18 cellular contexts compared by ENCODE assay signal in genomic region chr3:107861422-107861821, GRCh38.
A peak's percentile ranks its signal among the peaks of the same experiment; 100 is the strongest.
DNase-seq lines count a peak whose midpoint lies in the region; ATAC-seq, FAIRE-seq and TF ChIP-seq lines count a peak whose summit lies in the region.
"Had no signal": no experiment of that assay in that cellular context is flagged by ENCODE, and none has a peak within 500 bp of the region (broad histone marks: within the 10 kb centered on the region; RNA-seq: fewer than 3 reads in every experiment).

No MANE protein-coding gene starts in this region.

- H4K20me1 ChIP-seq in HepG2 (ENCODE audit: insufficient read depth, low read length) = no peaks in the 10 kb centered on the region
- no peaks in the 10 kb centered on the region for H4K20me1 ChIP-seq in OCI-LY3 (ENCODE audit: insufficient read depth, low read length)
- H4K20me1 ChIP-seq: BLaER1 treated with 17β-estradiol and CSF1 and Interleukin-3, amounts not matched to agents 10 nM and 100 nM had no signal

- H3K4me3 ChIP-seq in right lobe of liver = no peak overlapping the region
- H3K4me3 ChIP-seq in HepG2 (replicated peaks in 1 of 3; ENCODE audit: insufficient read depth in 1 of 3, low read depth in 2 of 3, low read length in 3 of 3) = no peak overlapping the region
- H3K4me3 ChIP-seq in OCI-LY3 (ENCODE audit: low read length) = peak overlapping the region; percentile 20; the same call in 1 of the 2 replicates
- H3K4me3 ChIP-seq: A549; BLaER1 treated with 17β-estradiol and CSF1 and Interleukin-3, amounts not matched to agents 10 nM and 100 nM had no signal

- H3K4me1 ChIP-seq in right lobe of liver = no peaks in the 10 kb centered on the region
- peaks cover 7% of the 10 kb centered on the region; the same call in 1 of the 2 replicates for H3K4me1 ChIP-seq in HepG2 (ENCODE audit: insufficient read depth, low read length)
- peaks cover 14% of the 10 kb centered on the region for H3K4me1 ChIP-seq in OCI-LY3 (ENCODE audit: low read length)
- H3K4me1 ChIP-seq: A549 had no signal

- no peak for FAIRE-seq in HepG2 (lab: Jason Lieb, UNC)
- FAIRE-seq: A549, H1 had no signal

- H3K4me3 Mint-ChIP-seq in memory B cell = no peak overlapping the region
- no peak overlapping the region for H3K4me3 Mint-ChIP-seq in chondrocyte (ENCODE audit: unreplicated experiment)
- H3K4me3 Mint-ChIP-seq: CD8-positive, alpha-beta T cell had no signal

- H3K9ac ChIP-seq in HepG2 (ENCODE audit: insufficient read depth, low read depth, low read length) (no peak overlapping the region), OCI-LY3 (ENCODE audit: low read length) (no peak overlapping the region)
- H3K9ac ChIP-seq: BLaER1 treated with 17β-estradiol and CSF1 and Interleukin-3, amounts not matched to agents 10 nM and 100 nM; KMS-11 had no signal

- POLR2A ChIA-PET in HepG2 (lab: Yijun Ruan, JAX) = no interaction called here

- peaks cover 8% of the 10 kb centered on the region for H3K4me1 Mint-ChIP-seq in memory B cell
- H3K4me1 Mint-ChIP-seq in chondrocyte (ENCODE audit: low read depth) = no peaks in the 10 kb centered on the region

- H3K27me3 ChIP-seq in right lobe of liver (no peaks in the 10 kb centered on the region), HepG2 (ENCODE audit: control insufficient read depth in 1 of 2, insufficient read depth in 2 of 2, low read length in 2 of 2) (no peaks in the 10 kb centered on the region), OCI-LY3 (ENCODE audit: low read depth, low read length) (peaks cover 5% of the 10 kb centered on the region)
- H3K27me3 ChIP-seq: BLaER1 treated with 17β-estradiol and CSF1 and Interleukin-3, amounts not matched to agents 10 nM and 100 nM had no signal

- H3K36me3 Mint-ChIP-seq in memory B cell (no peaks in the 10 kb centered on the region), chondrocyte (ENCODE audit: low read depth) (no peaks in the 10 kb centered on the region)
- H3K36me3 Mint-ChIP-seq: CD8-positive, alpha-beta T cell had no signal

- no peak for TF ChIP-seq POLR2A in right lobe of liver (IDR thresholded peaks at IDR 0.05)
- no peak for TF ChIP-seq POLR2A in HepG2 (IDR thresholded peaks at IDR 0.05; ENCODE audit: insufficient read depth in 1 of 2, low read depth in 2 of 2, low read length in 2 of 2)

- no peak overlapping the region for H3K4me2 ChIP-seq in HepG2 (ENCODE audit: low read depth, low read length)
- H3K4me2 ChIP-seq in OCI-LY3 (ENCODE audit: low read length) = peak overlapping the region; percentile 50
- H3K4me2 ChIP-seq: A549, KMS-11 had no signal

- H3K9me3 Mint-ChIP-seq in memory B cell (no peaks in the 10 kb centered on the region), chondrocyte (ENCODE audit: low read depth) (no peaks in the 10 kb centered on the region)
- H3K9me3 Mint-ChIP-seq: CD8-positive, alpha-beta T cell had no signal

- H3K9me3 ChIP-seq in right lobe of liver = no peaks in the 10 kb centered on the region
- H3K9me3 ChIP-seq in HepG2 (ENCODE audit: low read length) = no peaks in the 10 kb centered on the region
- H3K9me3 ChIP-seq in OCI-LY3 (ENCODE audit: insufficient read depth, low read length) = no peaks in the 10 kb centered on the region
- H3K9me3 ChIP-seq: A549; BLaER1 treated with 17β-estradiol and CSF1 and Interleukin-3, amounts not matched to agents 10 nM and 100 nM had no signal

- H2AFZ ChIP-seq in HepG2 (ENCODE audit: low read length) (no peak overlapping the region), OCI-LY3 (ENCODE audit: low read depth, low read length) (peak overlapping the region; percentile 64; the same call in 1 of the 2 replicates)

- TF ChIP-seq RAD21 in HepG2 (CRISPR knock-in tag; IDR thresholded peaks at IDR 0.05) = no peak

- CTCF ChIA-PET in HepG2 (lab: Yijun Ruan, JAX; ENCODE audit: low intra/inter-chr PET ratio, low total read pairs) = no interaction called here

- no peaks in the 10 kb centered on the region for H3K79me2 ChIP-seq in HepG2 (ENCODE audit: insufficient read depth, low read length)
- H3K79me2 ChIP-seq in OCI-LY3 (ENCODE audit: low read length) = no peaks in the 10 kb centered on the region

- 40% methylated on average over 2 of the region's 2 CpGs for WGBS in right lobe of liver (ENCODE audit: insufficient coverage, low coverage, low lambda C conversion rate, missing lambda C conversion rate)
- WGBS in HepG2 (ENCODE audit: low lambda C conversion rate) = 2% methylated on average over 2 of the region's 2 CpGs

- in situ Hi-C loops in HepG2 (cut with HindIII; ENCODE audit: extremely low pct_ligation_motif_present, low pct_unique_long_range_greater_than_20kb) = no loop called here

- peak overlapping the region; percentile 43 for H3K27ac Mint-ChIP-seq in memory B cell
- no peak overlapping the region for H3K27ac Mint-ChIP-seq in chondrocyte (ENCODE audit: unreplicated experiment)
- H3K27ac Mint-ChIP-seq: CD8-positive, alpha-beta T cell had no signal

- H3K27ac ChIP-seq in right lobe of liver (no peak overlapping the region), HepG2 (ENCODE audit: extremely low read length, insufficient read depth, low read length) (no peak overlapping the region), OCI-LY3 (ENCODE audit: low read length) (no peak overlapping the region), caudate nucleus (ENCODE audit: low read depth, low read length) (no peak overlapping the region)
- H3K27ac ChIP-seq: A549; BLaER1 treated with 17β-estradiol and CSF1 and Interleukin-3, amounts not matched to agents 10 nM and 100 nM; KMS-11 had no signal

- DNase-seq in right lobe of liver (no peak), HepG2 (ENCODE audit: low spot score) (no peak), memory B cell (ENCODE audit: low spot score in 2 of 2) (no peak), chondrocyte (ENCODE audit: low spot score) (no peak), caudate nucleus (lab: John Stamatoyannopoulos, UW) (no peak), Kasumi-1 (lab: John Stamatoyannopoulos, UW) (no peak)
- DNase-seq: CD8-positive, alpha-beta T cell; NCI-H1092 treated with DMSO at 0.1 percent for 48 hours; NCI-H2029 treated with DMSO at 0.1 percent for 48 hours; NCI-H2227 treated with DMSO at 0.1 percent for 48 hours; NCI-H524; NCI-H82 had no signal

- intact Hi-C loops in right lobe of liver (cut with DNase I) = no loop called here
- intact Hi-C loops in HepG2 (cut with micrococcal nuclease; ENCODE audit: unreplicated experiment) = no loop called here

- TF ChIP-seq CTCF in right lobe of liver (IDR thresholded peaks at IDR 0.05) = no peak
- no peak for TF ChIP-seq CTCF in HepG2 (CRISPR knock-in tag; IDR thresholded peaks at IDR 0.05)
- no peak for TF ChIP-seq CTCF in OCI-LY3 (IDR thresholded peaks at IDR 0.05; ENCODE audit: low read depth, low read length)
- no peak for TF ChIP-seq CTCF in chondrocyte (IDR thresholded peaks at IDR 0.05)

- H3K27me3 Mint-ChIP-seq in memory B cell (no peaks in the 10 kb centered on the region), chondrocyte (ENCODE audit: low read depth) (no peaks in the 10 kb centered on the region)

- no TSS peak for BruUV-seq in HepG2 (replicated peaks; lab: Mats Ljungman, UMichigan)

- TF ChIP-seq EP300 in HepG2 (IDR thresholded peaks at IDR 0.05; ENCODE audit: low read depth in 2 of 2, low read length in 2 of 2) = no peak
- no peak for TF ChIP-seq EP300 in HepG2 (CRISPR knock-in tag; IDR thresholded peaks at IDR 0.05; ENCODE audit: borderline replicate concordance)

- H3K36me3 ChIP-seq in right lobe of liver (no peaks in the 10 kb centered on the region), HepG2 (replicated peaks in 1 of 2; ENCODE audit: control insufficient read depth in 1 of 2, insufficient read depth in 2 of 2, low read length in 2 of 2) (no peaks in the 10 kb centered on the region), OCI-LY3 (replicated peaks; ENCODE audit: low read depth, low read length) (no peaks in the 10 kb centered on the region)
- H3K36me3 ChIP-seq: BLaER1 treated with 17β-estradiol and CSF1 and Interleukin-3, amounts not matched to agents 10 nM and 100 nM had no signal

- ATAC-seq in right lobe of liver (peak in 3 of 4 donors; percentile 23 to 49 (median 34)), HepG2 (no peak), memory B cell (ENCODE audit: low read depth) (no peak), HG02623 (IDR thresholded peaks at IDR 0.05; ENCODE audit: unreplicated experiment) (no peak)
- ATAC-seq: A549; CD8-positive, alpha-beta T cell had no signal

TF ChIP-seq in HepG2, 621 proteins besides CTCF, POLR2A, EP300 and RAD21:
- TF ChIP-seq ZSCAN12 (CRISPR knock-in tag; IDR thresholded peaks at IDR 0.05) (no peak), SNAPC5 (CRISPR knock-in tag; IDR thresholded peaks at IDR 0.05; ENCODE audit: borderline replicate concordance) (no peak), ZNF772 (CRISPR knock-in tag; IDR thresholded peaks at IDR 0.05) (no peak), MLLT10 (CRISPR knock-in tag; IDR thresholded peaks at IDR 0.05) (no peak), ZNF780A (CRISPR knock-in tag; IDR thresholded peaks at IDR 0.05) (no peak), ZNF564 (CRISPR knock-in tag; IDR thresholded peaks at IDR 0.05) (no peak), CBFB (CRISPR knock-in tag; IDR thresholded peaks at IDR 0.05) (no peak), YEATS4 (CRISPR knock-in tag; IDR thresholded peaks at IDR 0.05; ENCODE audit: borderline replicate concordance) (no peak), FOXC1 (CRISPR knock-in tag; IDR thresholded peaks at IDR 0.05; ENCODE audit: borderline replicate concordance) (no peak), ZNF264 (CRISPR knock-in tag; IDR thresholded peaks at IDR 0.05) (no peak), MAFF (IDR thresholded peaks at IDR 0.05; ENCODE audit: low read depth, low read length) (no peak), ZSCAN9 (CRISPR knock-in tag; IDR thresholded peaks at IDR 0.05; ENCODE audit: borderline replicate concordance) (no peak), MNT (IDR thresholded peaks at IDR 0.05) (no peak)
TF ChIP-seq in HepG2: peak in this region for 0.

Comparison
In these comparisons a context has a peak if more than half of its experiments do, and no peak if none do; other contexts are left out.
1. ATAC-seq: peak in right lobe of liver (3 of 4); none in HepG2 (single experiment), memory B cell (single experiment) and HG02623 (single experiment).